In genomic region chr1:204080163-204080903, GRCh38 we compare ENCODE assay signal across 9 cellular contexts. TPM values are rescaled to one million over a fixed set of nuclear protein-coding genes. Genes with fewer than 3 reads are reported as not detected.
DNase-seq lines count a peak whose midpoint lies in the region; ATAC-seq, FAIRE-seq and TF ChIP-seq lines count a peak whose summit lies in the region.
"Had no signal": no experiment of that assay in that cellular context is flagged by ENCODE, and none has a peak within 500 bp of the region (broad histone marks: within the 10 kb centered on the region; RNA-seq: fewer than 3 reads in every experiment).

No MANE protein-coding gene starts in this region.

- no peak overlapping the region for H3K27ac Mint-ChIP-seq in stimulated activated naive B cell treated with anti-CD40 and anti-IgM and Interleukin-4, amounts not matched to agents 10 μg/mL and 1 μg/mL and 100 μg/mL, for 72 hours

- DNase-seq in DMS153 (lab: John Stamatoyannopoulos, UW) (peak; percentile 97), NCI-H187 (lab: John Stamatoyannopoulos, UW) (peak; percentile 95 to 98), brain microvascular endothelial cell (peak; percentile 89), keratinocyte (ENCODE audit: low read depth, low spot score) (peak; percentile 89), testis (peak; percentile 74), occipital lobe (lab: John Stamatoyannopoulos, UW) (no peak)
- DNase-seq in stimulated activated naive B cell treated with anti-CD40 and anti-IgM and Interleukin-4, amounts not matched to agents 10 μg/mL and 1 μg/mL and 100 μg/mL, for 72 hours = no peak

- H2AFZ ChIP-seq in keratinocyte (ENCODE audit: control insufficient read depth, low read length) = peak overlapping the region; percentile 32

- peaks cover 29 to 61% of the 10 kb centered on the region in 2 donors for H3K27me3 Mint-ChIP-seq in stimulated activated naive B cell treated with anti-CD40 and anti-IgM and Interleukin-4, amounts not matched to agents 10 μg/mL and 1 μg/mL and 100 μg/mL, for 72 hours

- H3K4me3 Mint-ChIP-seq in stimulated activated naive B cell treated with anti-CD40 and anti-IgM and Interleukin-4, amounts not matched to agents 10 μg/mL and 1 μg/mL and 100 μg/mL, for 72 hours = no peak overlapping the region

- H3K27ac ChIP-seq in brain microvascular endothelial cell (peak overlapping the region; percentile 32), keratinocyte (ENCODE audit: control insufficient read depth, insufficient read depth, low read length) (peak overlapping the region; percentile 50), testis (peak overlapping the region in 1 of 2 donors; percentile 8)

- FAIRE-seq in keratinocyte (lab: Jason Lieb, UNC) = peak; percentile 94
- FAIRE-seq: endometrium had no signal

- TF ChIP-seq CTCF in brain microvascular endothelial cell (IDR thresholded peaks at IDR 0.05; ENCODE audit: low read depth, low read length, missing control alignments) (no peak), keratinocyte (optimal IDR thresholded peaks at IDR 0.05 in 1 of 3, IDR thresholded peaks at IDR 0.05 in 1 of 3, conservative IDR thresholded peaks at IDR 0.05 in 1 of 3; ENCODE audit: extremely low read depth in 1 of 3, insufficient read depth in 2 of 3, low read length in 3 of 3) (no peak), testis (IDR thresholded peaks at IDR 0.05) (no peak)

- H3K4me3 ChIP-seq in brain microvascular endothelial cell (ENCODE audit: low read depth, low read length) = no peak overlapping the region
- peak overlapping the region in 1 of 3 experiments; percentile 23 for H3K4me3 ChIP-seq in keratinocyte (ENCODE audit: control insufficient read depth in 2 of 3, extremely low read depth in 1 of 3, insufficient read depth in 2 of 3, low read depth in 1 of 3, low read length in 3 of 3)
- no peak overlapping the region for H3K4me3 ChIP-seq in testis

- intact Hi-C loops in testis (cut with DNase I; ENCODE audit: low total_unique reads) = no loop called here

- ATAC-seq in stimulated activated naive B cell treated with anti-CD40 and anti-IgM and Interleukin-4, amounts not matched to agents 10 μg/mL and 1 μg/mL and 100 μg/mL, for 72 hours (replicated peaks) = no peak
- no peak for ATAC-seq in HG03108 (IDR thresholded peaks at IDR 0.05; ENCODE audit: unreplicated experiment)

- TF ChIP-seq POLR2A in testis (IDR thresholded peaks at IDR 0.05) = no peak

- no peaks in the 10 kb centered on the region for H3K9me3 ChIP-seq in keratinocyte (ENCODE audit: control insufficient read depth, low read depth, low read length)
- H3K9me3 ChIP-seq in testis = no peaks in the 10 kb centered on the region

- peak overlapping the region; percentile 87 for H3K4me2 ChIP-seq in keratinocyte (ENCODE audit: control insufficient read depth, extremely low read depth, insufficient read depth, low read depth, low read length)

- dilution Hi-C loops in keratinocyte (cut with MboI; ENCODE audit: extremely low pct_ligation_motif_present, low sequenced_read_pairs) = no loop called here

- H3K9ac ChIP-seq in keratinocyte (ENCODE audit: control insufficient read depth, extremely low read depth, insufficient read depth, low read length) = no peak overlapping the region

- H3K36me3 ChIP-seq in brain microvascular endothelial cell (replicated peaks) (no peaks in the 10 kb centered on the region), keratinocyte (ENCODE audit: control insufficient read depth in 2 of 2, extremely low read depth in 1 of 2, insufficient read depth in 2 of 2, low read length in 2 of 2) (no peaks in the 10 kb centered on the region), testis (ENCODE audit: low read depth, missing control alignments) (no peaks in the 10 kb centered on the region)

- WGBS in testis, 2 donors = 29 to 59% methylated on average over 7 to 8 of the region's 8 CpGs

- peaks cover 6% of the 10 kb centered on the region for H3K79me2 ChIP-seq in keratinocyte (ENCODE audit: control insufficient read depth, insufficient read depth, low read length)

- peaks cover under 1 to 1% of the 10 kb centered on the region in 2 donors for H3K4me1 Mint-ChIP-seq in stimulated activated naive B cell treated with anti-CD40 and anti-IgM and Interleukin-4, amounts not matched to agents 10 μg/mL and 1 μg/mL and 100 μg/mL, for 72 hours

- in situ Hi-C loops in brain microvascular endothelial cell (cut with HindIII; ENCODE audit: low pct_ligation_motif_present, low sequenced_read_pairs) = no loop called here

- no peaks in the 10 kb centered on the region for H3K9me1 ChIP-seq in keratinocyte (ENCODE audit: control insufficient read depth, extremely low read depth, insufficient read depth, low read length)

- no peaks in the 10 kb centered on the region for H3K9me3 Mint-ChIP-seq in stimulated activated naive B cell treated with anti-CD40 and anti-IgM and Interleukin-4, amounts not matched to agents 10 μg/mL and 1 μg/mL and 100 μg/mL, for 72 hours

- no peaks in the 10 kb centered on the region for H4K20me1 ChIP-seq in keratinocyte (ENCODE audit: control insufficient read depth, extremely low read depth, insufficient read depth, low read length)

- H3K4me1 ChIP-seq in keratinocyte (ENCODE audit: control insufficient read depth, extremely low read depth, insufficient read depth, low read length) (peaks cover 17% of the 10 kb centered on the region), testis (peaks cover 55% of the 10 kb centered on the region)

- H3K27me3 ChIP-seq in brain microvascular endothelial cell (replicated peaks) (no peaks in the 10 kb centered on the region), keratinocyte (ENCODE audit: control insufficient read depth, extremely low read depth, insufficient read depth, low read length) (no peaks in the 10 kb centered on the region), testis (no peaks in the 10 kb centered on the region)

- H3K36me3 Mint-ChIP-seq in stimulated activated naive B cell treated with anti-CD40 and anti-IgM and Interleukin-4, amounts not matched to agents 10 μg/mL and 1 μg/mL and 100 μg/mL, for 72 hours = no peaks in the 10 kb centered on the region

RNA-seq across cellular contexts. Expression of gene SOX13, which starts 7.4 kb away (rescaled TPM):
- polyA plus RNA-seq in keratinocyte (4.9 to 6.1 TPM (median 5.6 TPM) in 3 replicates), testis (ENCODE audit: insufficient read depth, low read depth, low replicate concordance) (17.8 TPM)
- polyA plus RNA-seq in keratinocyte (2011; ENCODE audit: low read depth) = 1.3 TPM
- 5.2 and 6.1 TPM in 2 replicates for polyA plus RNA-seq in keratinocyte (2011; cell fraction: cytosol; rRNA removed)
- 17.1 and 17.9 TPM in 2 replicates for polyA plus RNA-seq in keratinocyte (2011; cell fraction: nucleus; rRNA removed)
- polyA plus RNA-seq in keratinocyte (2012; ENCODE audit: low replicate concordance) = 4.7 and 4.9 TPM in 2 replicates
- 9.3 to 15.0 TPM (median 10.4 TPM) in 3 replicates for polyA minus RNA-seq in keratinocyte
- polyA minus RNA-seq in keratinocyte (2011; cell fraction: cytosol; rRNA and poly(A)+ RNA removed) = 5.9 TPM
- polyA minus RNA-seq in keratinocyte (2011; cell fraction: nucleus; rRNA and poly(A)+ RNA removed) = 8.1 and 8.7 TPM in 2 replicates
- total RNA-seq in testis (10 to 100 TPM; 29.1 to 33.4 TPM), occipital lobe (0.78 TPM)

Comparison
In these comparisons a context has a peak if more than half of its experiments do, and no peak if none do; other contexts are left out.
1. DNase-seq: peak in DMS153 (single experiment), NCI-H187 (2 of 2), brain microvascular endothelial cell (single experiment), keratinocyte (single experiment) and testis (single experiment); none in stimulated activated naive B cell treated with anti-CD40 and anti-IgM and Interleukin-4, amounts not matched to agents 10 μg/mL and 1 μg/mL and 100 μg/mL, for 72 hours (single experiment) and occipital lobe (single experiment).
2. RNA of gene SOX13, which starts 7.4 kb away (total RNA-seq): 29.1 to 33.4 TPM in testis; 0.78 TPM in occipital lobe (single experiment); every median in the first group is over 10 times any median in the second.